ENCODE assay signal across 1 cellular context in genomic region chr4:6308890-6309643, GRCh38.
TF ChIP-seq lines count a peak whose summit lies in the region.

No MANE protein-coding gene starts in this region.

TF ChIP-seq in HepG2, 621 proteins besides CTCF, POLR2A, EP300 and RAD21 (continued from another document and continues in another):
- 0 out of 2 replicates have a peak, but pooled peaks have one; percentile 82 for TF ChIP-seq ZNF775 (CRISPR knock-in tag; IDR thresholded peaks at IDR 0.05; ENCODE audit: borderline replicate concordance)
- TF ChIP-seq ZNF772 (CRISPR knock-in tag; IDR thresholded peaks at IDR 0.05): no peak
- TF ChIP-seq, protein P1, sequence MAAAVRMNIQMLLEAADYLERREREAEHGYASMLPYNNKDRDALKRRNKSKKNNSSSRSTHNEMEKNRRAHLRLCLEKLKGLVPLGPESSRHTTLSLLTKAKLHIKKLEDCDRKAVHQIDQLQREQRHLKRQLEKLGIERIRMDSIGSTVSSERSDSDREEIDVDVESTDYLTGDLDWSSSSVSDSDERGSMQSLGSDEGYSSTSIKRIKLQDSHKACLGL (CRISPR knock-in tag; IDR thresholded peaks at IDR 0.05): no peak; the same call in 1 of the 2 replicates
- TF ChIP-seq ZNF773 (CRISPR knock-in tag; IDR thresholded peaks at IDR 0.05; ENCODE audit: borderline replicate concordance): no peak
- peak; percentile 66; the same call in 1 of the 2 replicates for TF ChIP-seq RFXAP (CRISPR knock-in tag; IDR thresholded peaks at IDR 0.05; ENCODE audit: borderline replicate concordance)
- peak; percentile 72; the same call in 1 of the 2 replicates for TF ChIP-seq BRF2 (CRISPR knock-in tag; IDR thresholded peaks at IDR 0.05)
- peak; percentile 43; the same call in 1 of the 2 replicates for TF ChIP-seq RCOR2 (CRISPR knock-in tag; IDR thresholded peaks at IDR 0.05)
- TF ChIP-seq NFKBIZ (CRISPR knock-in tag; IDR thresholded peaks at IDR 0.05): no peak
- TF ChIP-seq, protein P2, sequence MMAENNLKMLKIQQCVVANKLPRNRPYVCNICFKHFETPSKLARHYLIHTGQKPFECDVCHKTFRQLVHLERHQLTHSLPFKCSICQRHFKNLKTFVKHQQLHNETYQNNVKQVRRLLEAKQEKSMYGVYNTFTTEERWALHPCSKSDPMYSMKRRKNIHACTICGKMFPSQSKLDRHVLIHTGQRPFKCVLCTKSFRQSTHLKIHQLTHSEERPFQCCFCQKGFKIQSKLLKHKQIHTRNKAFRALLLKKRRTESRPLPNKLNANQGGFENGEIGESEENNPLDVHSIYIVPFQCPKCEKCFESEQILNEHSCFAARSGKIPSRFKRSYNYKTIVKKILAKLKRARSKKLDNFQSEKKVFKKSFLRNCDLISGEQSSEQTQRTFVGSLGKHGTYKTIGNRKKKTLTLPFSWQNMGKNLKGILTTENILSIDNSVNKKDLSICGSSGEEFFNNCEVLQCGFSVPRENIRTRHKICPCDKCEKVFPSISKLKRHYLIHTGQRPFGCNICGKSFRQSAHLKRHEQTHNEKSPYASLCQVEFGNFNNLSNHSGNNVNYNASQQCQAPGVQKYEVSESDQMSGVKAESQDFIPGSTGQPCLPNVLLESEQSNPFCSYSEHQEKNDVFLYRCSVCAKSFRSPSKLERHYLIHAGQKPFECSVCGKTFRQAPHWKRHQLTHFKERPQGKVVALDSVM (CRISPR knock-in tag; IDR thresholded peaks at IDR 0.05): peak; percentile 87
- TF ChIP-seq, protein P3, sequence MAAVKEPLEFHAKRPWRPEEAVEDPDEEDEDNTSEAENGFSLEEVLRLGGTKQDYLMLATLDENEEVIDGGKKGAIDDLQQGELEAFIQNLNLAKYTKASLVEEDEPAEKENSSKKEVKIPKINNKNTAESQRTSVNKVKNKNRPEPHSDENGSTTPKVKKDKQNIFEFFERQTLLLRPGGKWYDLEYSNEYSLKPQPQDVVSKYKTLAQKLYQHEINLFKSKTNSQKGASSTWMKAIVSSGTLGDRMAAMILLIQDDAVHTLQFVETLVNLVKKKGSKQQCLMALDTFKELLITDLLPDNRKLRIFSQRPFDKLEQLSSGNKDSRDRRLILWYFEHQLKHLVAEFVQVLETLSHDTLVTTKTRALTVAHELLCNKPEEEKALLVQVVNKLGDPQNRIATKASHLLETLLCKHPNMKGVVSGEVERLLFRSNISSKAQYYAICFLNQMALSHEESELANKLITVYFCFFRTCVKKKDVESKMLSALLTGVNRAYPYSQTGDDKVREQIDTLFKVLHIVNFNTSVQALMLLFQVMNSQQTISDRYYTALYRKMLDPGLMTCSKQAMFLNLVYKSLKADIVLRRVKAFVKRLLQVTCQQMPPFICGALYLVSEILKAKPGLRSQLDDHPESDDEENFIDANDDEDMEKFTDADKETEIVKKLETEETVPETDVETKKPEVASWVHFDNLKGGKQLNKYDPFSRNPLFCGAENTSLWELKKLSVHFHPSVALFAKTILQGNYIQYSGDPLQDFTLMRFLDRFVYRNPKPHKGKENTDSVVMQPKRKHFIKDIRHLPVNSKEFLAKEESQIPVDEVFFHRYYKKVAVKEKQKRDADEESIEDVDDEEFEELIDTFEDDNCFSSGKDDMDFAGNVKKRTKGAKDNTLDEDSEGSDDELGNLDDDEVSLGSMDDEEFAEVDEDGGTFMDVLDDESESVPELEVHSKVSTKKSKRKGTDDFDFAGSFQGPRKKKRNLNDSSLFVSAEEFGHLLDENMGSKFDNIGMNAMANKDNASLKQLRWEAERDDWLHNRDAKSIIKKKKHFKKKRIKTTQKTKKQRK (IDR thresholded peaks at IDR 0.05; ENCODE audit: low read length): no peak
- TF ChIP-seq NRL (CRISPR knock-in tag; IDR thresholded peaks at IDR 0.05; ENCODE audit: borderline replicate concordance): no peak
- TF ChIP-seq IKZF1 (IDR thresholded peaks at IDR 0.05): no peak
- no peak for TF ChIP-seq ZNF382 (CRISPR knock-in tag; IDR thresholded peaks at IDR 0.05; ENCODE audit: borderline replicate concordance)
- no peak for TF ChIP-seq ZNF335 (CRISPR knock-in tag; IDR thresholded peaks at IDR 0.05)
- TF ChIP-seq ZNF549 (CRISPR knock-in tag; IDR thresholded peaks at IDR 0.05): no peak
- TF ChIP-seq, protein P4, sequence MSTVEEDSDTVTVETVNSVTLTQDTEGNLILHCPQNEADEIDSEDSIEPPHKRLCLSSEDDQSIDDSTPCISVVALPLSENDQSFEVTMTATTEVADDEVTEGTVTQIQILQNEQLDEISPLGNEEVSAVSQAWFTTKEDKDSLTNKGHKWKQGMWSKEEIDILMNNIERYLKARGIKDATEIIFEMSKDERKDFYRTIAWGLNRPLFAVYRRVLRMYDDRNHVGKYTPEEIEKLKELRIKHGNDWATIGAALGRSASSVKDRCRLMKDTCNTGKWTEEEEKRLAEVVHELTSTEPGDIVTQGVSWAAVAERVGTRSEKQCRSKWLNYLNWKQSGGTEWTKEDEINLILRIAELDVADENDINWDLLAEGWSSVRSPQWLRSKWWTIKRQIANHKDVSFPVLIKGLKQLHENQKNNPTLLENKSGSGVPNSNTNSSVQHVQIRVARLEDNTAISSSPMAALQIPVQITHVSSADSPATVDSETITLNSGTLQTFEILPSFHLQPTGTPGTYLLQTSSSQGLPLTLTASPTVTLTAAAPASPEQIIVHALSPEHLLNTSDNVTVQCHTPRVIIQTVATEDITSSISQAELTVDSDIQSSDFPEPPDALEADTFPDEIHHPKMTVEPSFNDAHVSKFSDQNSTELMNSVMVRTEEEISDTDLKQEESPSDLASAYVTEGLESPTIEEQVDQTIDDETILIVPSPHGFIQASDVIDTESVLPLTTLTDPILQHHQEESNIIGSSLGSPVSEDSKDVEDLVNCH (CRISPR knock-in tag; IDR thresholded peaks at IDR 0.05): no peak
- no peak for TF ChIP-seq CC2D1A (CRISPR knock-in tag; IDR thresholded peaks at IDR 0.05)
- no peak for TF ChIP-seq TEAD2 (CRISPR knock-in tag; IDR thresholded peaks at IDR 0.05)
- TF ChIP-seq CCAR2 (optimal IDR thresholded peaks at IDR 0.05; ENCODE audit: low read depth, low read length): no peak
- 0 out of 2 replicates have a peak, but pooled peaks have one; percentile 49 for TF ChIP-seq KLF6 (CRISPR knock-in tag; IDR thresholded peaks at IDR 0.05)
- TF ChIP-seq REST (IDR thresholded peaks at IDR 0.05; ENCODE audit: borderline replicate concordance in 1 of 2, low read depth in 1 of 2, low read length in 2 of 2): no peak
- no peak for TF ChIP-seq XBP1 (CRISPR knock-in tag; IDR thresholded peaks at IDR 0.05)
- TF ChIP-seq, protein P5, sequence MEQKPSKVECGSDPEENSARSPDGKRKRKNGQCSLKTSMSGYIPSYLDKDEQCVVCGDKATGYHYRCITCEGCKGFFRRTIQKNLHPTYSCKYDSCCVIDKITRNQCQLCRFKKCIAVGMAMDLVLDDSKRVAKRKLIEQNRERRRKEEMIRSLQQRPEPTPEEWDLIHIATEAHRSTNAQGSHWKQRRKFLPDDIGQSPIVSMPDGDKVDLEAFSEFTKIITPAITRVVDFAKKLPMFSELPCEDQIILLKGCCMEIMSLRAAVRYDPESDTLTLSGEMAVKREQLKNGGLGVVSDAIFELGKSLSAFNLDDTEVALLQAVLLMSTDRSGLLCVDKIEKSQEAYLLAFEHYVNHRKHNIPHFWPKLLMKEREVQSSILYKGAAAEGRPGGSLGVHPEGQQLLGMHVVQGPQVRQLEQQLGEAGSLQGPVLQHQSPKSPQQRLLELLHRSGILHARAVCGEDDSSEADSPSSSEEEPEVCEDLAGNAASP (CRISPR knock-in tag; IDR thresholded peaks at IDR 0.05; ENCODE audit: borderline replicate concordance): no peak
- no peak for TF ChIP-seq NAIF1 (CRISPR knock-in tag; IDR thresholded peaks at IDR 0.05; ENCODE audit: borderline replicate concordance)
- no peak for TF ChIP-seq FOXA1 (IDR thresholded peaks at IDR 0.05)
- TF ChIP-seq FOXA1 (CRISPR knock-in tag; IDR thresholded peaks at IDR 0.05): 0 out of 2 replicates have a peak, but pooled peaks have one; percentile 7
- TF ChIP-seq TCF12 (IDR thresholded peaks at IDR 0.05): no peak
- TF ChIP-seq TCF12 (CRISPR knock-in tag; IDR thresholded peaks at IDR 0.05): no peak
- TF ChIP-seq SIN3A (IDR thresholded peaks at IDR 0.05; ENCODE audit: borderline replicate concordance, low read depth, low read length): 0 out of 2 replicates have a peak, but pooled peaks have one; percentile 24
- TF ChIP-seq ZNF34 (CRISPR knock-in tag; IDR thresholded peaks at IDR 0.05; ENCODE audit: borderline replicate concordance): no peak
- no peak for TF ChIP-seq ZNF263 (CRISPR knock-in tag; IDR thresholded peaks at IDR 0.05)
- no peak for TF ChIP-seq TRIM22 (IDR thresholded peaks at IDR 0.05)
- TF ChIP-seq TRIM24 (CRISPR knock-in tag; IDR thresholded peaks at IDR 0.05): no peak
- no peak for TF ChIP-seq HCFC1 (IDR thresholded peaks at IDR 0.05; ENCODE audit: low read depth, low read length)
- no peak for TF ChIP-seq ZBTB21 (CRISPR knock-in tag; IDR thresholded peaks at IDR 0.05)
- no peak for TF ChIP-seq MXI1 (IDR thresholded peaks at IDR 0.05; ENCODE audit: borderline replicate concordance, low read depth, low read length)
- TF ChIP-seq ZFP36L1 (CRISPR knock-in tag; IDR thresholded peaks at IDR 0.05): no peak
- peak; percentile 12; the same call in 1 of the 2 replicates for TF ChIP-seq SMC3 (IDR thresholded peaks at IDR 0.05; ENCODE audit: low read length)
- TF ChIP-seq MAF1 (CRISPR knock-in tag; IDR thresholded peaks at IDR 0.05; ENCODE audit: borderline replicate concordance): no peak
- TF ChIP-seq SOX5 (CRISPR knock-in tag; IDR thresholded peaks at IDR 0.05; ENCODE audit: borderline replicate concordance): peak; percentile 54; the same call in 1 of the 2 replicates
- no peak for TF ChIP-seq GPBP1L1 (CRISPR knock-in tag; IDR thresholded peaks at IDR 0.05)
- 0 out of 2 replicates have a peak, but pooled peaks have one; percentile 11 for TF ChIP-seq TFE3 (CRISPR knock-in tag; IDR thresholded peaks at IDR 0.05)
- TF ChIP-seq WIZ (CRISPR knock-in tag; IDR thresholded peaks at IDR 0.05): no peak
